ENCODE assay signal across 11 cellular contexts in the genomic region with DNA sequence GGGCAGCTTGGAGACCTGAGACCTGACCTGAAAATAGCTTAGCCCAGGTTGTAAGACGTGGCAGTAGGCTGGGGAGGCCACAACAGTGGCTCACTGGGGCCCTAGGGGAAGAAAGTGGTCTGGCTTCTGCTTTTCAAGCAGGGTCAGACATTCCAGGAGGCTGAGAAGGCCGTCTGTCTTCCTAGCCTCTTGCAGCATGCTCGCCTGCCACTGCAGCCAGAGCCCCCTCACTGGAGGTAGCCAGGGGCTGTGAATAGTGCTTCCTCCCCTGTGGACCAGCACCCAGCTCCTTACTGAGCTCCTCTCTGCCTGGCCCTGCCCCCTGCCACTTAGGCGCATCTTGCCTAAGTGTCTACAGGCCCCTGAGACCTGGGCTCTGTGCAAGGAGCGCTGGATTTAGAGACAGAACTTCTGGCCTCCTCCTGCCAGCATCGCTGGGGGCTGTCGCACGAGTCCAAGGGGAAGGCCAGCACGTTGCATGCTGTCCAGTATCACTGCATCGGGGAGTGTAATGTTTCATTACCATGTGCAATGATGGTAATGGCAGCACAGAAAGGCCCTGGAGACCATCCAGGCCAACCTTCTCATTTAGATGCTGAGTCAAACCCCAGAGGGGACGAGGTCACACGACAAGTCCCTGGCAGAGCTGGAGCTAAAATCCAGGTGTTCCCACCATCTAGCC. TPM values are rescaled to one million over a fixed set of nuclear protein-coding genes. Genes with fewer than 3 reads are reported as not detected.
DNase-seq lines count a peak whose midpoint lies in the region; ATAC-seq and TF ChIP-seq lines count a peak whose summit lies in the region.
"Had no signal": no experiment of that assay in that cellular context is flagged by ENCODE, and none has a peak within 500 bp of the region (broad histone marks: within the 10 kb centered on the region; RNA-seq: fewer than 3 reads in every experiment).

No MANE protein-coding gene starts in this region.

- no peak for ATAC-seq in HG03108 (IDR thresholded peaks at IDR 0.05; ENCODE audit: unreplicated experiment)

- in situ Hi-C loops in ACHN (cut with HindIII; ENCODE audit: low pct_ligation_motif_present, low pct_unique_long_range_greater_than_20kb, low sequenced_read_pairs) (no loop called here), mammary epithelial cell (cut with MboI; ENCODE audit: low sequenced_read_pairs in 2 of 2) (no loop called here)

- H3K4me3 ChIP-seq in mammary epithelial cell (replicated peaks in 1 of 3; ENCODE audit: insufficient read depth in 1 of 3, low read depth in 2 of 3, low read length in 3 of 3): no peak overlapping the region
- H3K4me3 ChIP-seq: testis had no signal

- no peaks in the 10 kb centered on the region for H3K9me3 Mint-ChIP-seq in mesothelial cell of epicardium

- peak overlapping the region; percentile 81 for H3K27ac Mint-ChIP-seq in mesothelial cell of epicardium

- no peaks in the 10 kb centered on the region for H3K36me3 ChIP-seq in mammary epithelial cell (ENCODE audit: insufficient read depth, low read length)

- peaks cover 68% of the 10 kb centered on the region for H3K4me1 ChIP-seq in mammary epithelial cell (ENCODE audit: insufficient read depth, low read length)

- no peaks in the 10 kb centered on the region for H4K20me1 ChIP-seq in mammary epithelial cell (ENCODE audit: insufficient read depth, low read length)

- CTCF ChIA-PET in mammary epithelial cell (lab: Charles Lee; ENCODE audit: low non-redundant PET): no interaction called here

- no peak overlapping the region for H2AFZ ChIP-seq in mammary epithelial cell (ENCODE audit: low read depth, low read length)

- H3K4me2 ChIP-seq in mammary epithelial cell (ENCODE audit: insufficient read depth, low read depth, low read length): no peak overlapping the region

- BruUV-seq in mammary epithelial cell (replicated peaks; lab: Mats Ljungman, UMichigan): no TSS peak

- H3K79me2 ChIP-seq in mammary epithelial cell (ENCODE audit: insufficient read depth, low read length): peaks cover 97% of the 10 kb centered on the region

- DNase-seq in ACHN (peak; percentile 24), M059J (ENCODE audit: low read depth) (peak; percentile 99), mammary epithelial cell (peak; percentile 78), mesothelial cell of epicardium (ENCODE audit: low spot score in 2 of 2, unreplicated experiment in 2 of 2) (no peak), NCI-H226 (no peak), NCI-H2196 (lab: John Stamatoyannopoulos, UW; ENCODE audit: unreplicated experiment) (no peak), NCI-H2029 (lab: John Stamatoyannopoulos, UW) (no peak)
- DNase-seq: activated CD4-positive, alpha-beta T cell treated with anti-CD3 and anti-CD28 coated beads for 48 hours; effector memory CD4-positive, alpha-beta T cell; testis had no signal

- dilution Hi-C loops in mammary epithelial cell (cut with HindIII; ENCODE audit: low sequenced_read_pairs): no loop called here

- H3K27me3 ChIP-seq in mammary epithelial cell (ENCODE audit: insufficient read depth, low read length): no peaks in the 10 kb centered on the region
- H3K27me3 ChIP-seq: testis had no signal

- H3K9me3 ChIP-seq in mammary epithelial cell (replicated peaks; ENCODE audit: insufficient read depth, low read length): no peaks in the 10 kb centered on the region
- H3K9me3 ChIP-seq: testis had no signal

- intact Hi-C loops in mammary epithelial cell (cut with micrococcal nuclease): loop anchor here (1.0 kb wide), 1 partner anchor 10 kb away; no protein-coding TSS in a partner anchor

- no peaks in the 10 kb centered on the region for H3K36me3 Mint-ChIP-seq in mesothelial cell of epicardium

- TF ChIP-seq CTCF in mammary epithelial cell (conservative IDR thresholded peaks at IDR 0.05 in 1 of 2, IDR thresholded peaks at IDR 0.05 in 1 of 2; ENCODE audit: extremely low read depth in 1 of 2, insufficient read depth in 1 of 2, low read depth in 1 of 2, low read length in 2 of 2): no peak
- TF ChIP-seq CTCF in mesothelial cell of epicardium (IDR thresholded peaks at IDR 0.05; ENCODE audit: unreplicated experiment): no peak

- no peaks in the 10 kb centered on the region for H3K27me3 Mint-ChIP-seq in mesothelial cell of epicardium (ENCODE audit: low read depth)

- H3K27ac ChIP-seq in mammary epithelial cell (ENCODE audit: insufficient read depth, low read depth, low read length): peak overlapping the region; percentile 2
- H3K27ac ChIP-seq: testis had no signal

- no peak overlapping the region for H3K4me3 Mint-ChIP-seq in mesothelial cell of epicardium

- WGBS in mammary epithelial cell (ENCODE audit: low coverage, missing lambda C conversion rate): 40% methylated on average over 6 of the region's 12 CpGs

- H3K4me1 Mint-ChIP-seq in mesothelial cell of epicardium: peaks cover 60% of the 10 kb centered on the region

- H3K9ac ChIP-seq in mammary epithelial cell (ENCODE audit: insufficient read depth, low read length): no peak overlapping the region

RNA-seq across cellular contexts. Expression of a gene that starts 12.7 kb away (rescaled TPM):
- 21.9 and 47.2 TPM in 2 replicates for total RNA-seq in M059J (2014; rRNA removed; shearing (Covaris generic))
- total RNA-seq in mammary epithelial cell (10 to 100 TPM; 22.3 to 25.0 TPM), mesothelial cell of epicardium (166 to 173 TPM (median 170 TPM) in 3 replicates)
- 5.9 TPM for polyA plus RNA-seq in mammary epithelial cell
- polyA minus RNA-seq in mammary epithelial cell: 16.3 TPM

Comparison
In these comparisons a context has a peak if more than half of its experiments do, and no peak if none do; other contexts are left out.
1. DNase-seq: peak in ACHN (single experiment), M059J (single experiment) and mammary epithelial cell (single experiment); none in mesothelial cell of epicardium (0 of 2), NCI-H226 (single experiment), NCI-H2196 (single experiment) and NCI-H2029 (single experiment).